In the genomic region with DNA sequence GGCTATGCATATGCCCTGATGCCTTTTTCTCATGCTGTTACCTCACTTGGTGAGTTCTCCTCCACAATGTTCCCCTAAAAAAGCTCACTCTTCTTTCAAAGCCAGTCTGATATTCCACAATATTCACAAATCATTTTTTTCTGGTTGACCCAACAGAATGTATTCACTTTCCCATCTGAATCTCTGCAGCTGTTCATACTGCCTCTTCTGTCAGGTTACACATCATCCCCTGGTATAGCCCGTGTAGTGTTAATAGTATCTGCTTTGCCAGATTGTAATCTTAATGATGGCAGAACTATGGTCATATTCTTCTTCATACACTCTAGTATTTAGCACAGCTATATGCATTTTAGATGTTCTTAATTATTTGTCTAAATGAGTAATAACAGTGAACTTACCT, we compare ENCODE assay signal across 17 cellular contexts.
DNase-seq lines count a peak whose midpoint lies in the region; ATAC-seq and TF ChIP-seq lines count a peak whose summit lies in the region.
"Had no signal": no experiment of that assay in that cellular context is flagged by ENCODE, and none has a peak within 500 bp of the region (broad histone marks: within the 10 kb centered on the region; RNA-seq: fewer than 3 reads in every experiment).

No MANE protein-coding gene starts in this region.

- no peaks in the 10 kb centered on the region; the same call in none of the 2 replicates for H3K27me3 Mint-ChIP-seq in HFFc6 (ENCODE audit: insufficient read depth)
- H3K27me3 Mint-ChIP-seq: CD4-positive, alpha-beta memory T cell had no signal

- no peaks in the 10 kb centered on the region for H3K9me3 Mint-ChIP-seq in HFFc6

- no peak overlapping the region for H2AFZ ChIP-seq in osteoblast (ENCODE audit: low read length)

- DNase-seq in HFFc6 (no peak), SJSA1 (ENCODE audit: low read depth in 1 of 2, low spot score in 2 of 2) (no peak), epithelial cell of prostate (ENCODE audit: low read depth, low spot score) (no peak), osteoblast (ENCODE audit: insufficient read length, low spot score, missing footprints) (peak; percentile 44)
- DNase-seq in stimulated activated CD4-positive, alpha-beta T cell treated with anti-CD3 and anti-CD28 coated beads, Interleukin-15, amount 100 ng/mL, for 24 hours: no peak
- DNase-seq: BE2C; CD4-positive, alpha-beta memory T cell; DMS79; NCI-H1436; NCI-H1930; NCI-H526; NK-92 treated with Interleukin-12 subunit alpha and Interleukin-12 subunit beta, amount 100 ng/mL, for 24 hours; SHP77 had no signal

- H3K4me1 Mint-ChIP-seq in HFFc6 (ENCODE audit: low read depth): peaks cover 35% of the 10 kb centered on the region
- H3K4me1 Mint-ChIP-seq: CD4-positive, alpha-beta memory T cell had no signal

- H3K4me1 ChIP-seq in SJSA1 (replicated peaks) (peaks cover 22% of the 10 kb centered on the region), osteoblast (ENCODE audit: insufficient read depth, low read length) (peaks cover 10% of the 10 kb centered on the region)
- H3K4me1 ChIP-seq: BE2C had no signal

- H3K9me3 ChIP-seq in SJSA1 (replicated peaks): no peaks in the 10 kb centered on the region
- H3K9me3 ChIP-seq in osteoblast (ENCODE audit: low read depth, low read length): no peaks in the 10 kb centered on the region
- H3K9me3 ChIP-seq: BE2C had no signal

- no peaks in the 10 kb centered on the region for H4K20me1 ChIP-seq in osteoblast (ENCODE audit: insufficient read depth, low read length)

- peak overlapping the region; percentile 57; the same call in 1 of the 2 replicates for H3K27ac Mint-ChIP-seq in HFFc6
- H3K27ac Mint-ChIP-seq: CD4-positive, alpha-beta memory T cell had no signal

- no peaks in the 10 kb centered on the region for H3K79me2 ChIP-seq in osteoblast (ENCODE audit: insufficient read depth, low read length)

- H3K36me3 ChIP-seq in SJSA1 (no peaks in the 10 kb centered on the region), osteoblast (ENCODE audit: insufficient read depth, low read length) (no peaks in the 10 kb centered on the region)
- H3K36me3 ChIP-seq: BE2C had no signal

- TF ChIP-seq CTCF in HFFc6 (IDR thresholded peaks at IDR 0.05) (no peak), osteoblast (IDR thresholded peaks at IDR 0.05; ENCODE audit: extremely low read depth, low read depth, low read length) (no peak)

- H3K27ac ChIP-seq in SJSA1 (peak overlapping the region; percentile 28; the same call in 1 of the 2 replicates), epithelial cell of prostate (peak overlapping the region; percentile 97), osteoblast (ENCODE audit: low read depth, low read length) (peak overlapping the region; percentile 13)
- H3K27ac ChIP-seq: KMS-11 had no signal

- H3K27me3 ChIP-seq in SJSA1 (replicated peaks) (no peaks in the 10 kb centered on the region), osteoblast (ENCODE audit: insufficient read depth, low read length) (no peaks in the 10 kb centered on the region)
- H3K27me3 ChIP-seq: BE2C had no signal

- H3K4me3 Mint-ChIP-seq in HFFc6: peak overlapping the region; percentile 8; the same call in 1 of the 2 replicates
- H3K4me3 Mint-ChIP-seq: CD4-positive, alpha-beta memory T cell had no signal

- H3K4me3 ChIP-seq in SJSA1 (no peak overlapping the region), osteoblast (ENCODE audit: insufficient read depth, low read length) (no peak overlapping the region)

- no peak for ATAC-seq in GM21423 (IDR thresholded peaks at IDR 0.05; ENCODE audit: unreplicated experiment)
- no peak for ATAC-seq in GM19467 (IDR thresholded peaks at IDR 0.05; ENCODE audit: unreplicated experiment)
- ATAC-seq in HG02623 (IDR thresholded peaks at IDR 0.05; ENCODE audit: unreplicated experiment): no peak

- no peaks in the 10 kb centered on the region for H3K36me3 Mint-ChIP-seq in HFFc6 (ENCODE audit: low read depth)
- H3K36me3 Mint-ChIP-seq: CD4-positive, alpha-beta memory T cell had no signal

- H3K4me2 ChIP-seq in osteoblast (ENCODE audit: insufficient read depth, low read length): no peak overlapping the region
- H3K4me2 ChIP-seq: KMS-11 had no signal

Comparison
In these comparisons a context has a peak if more than half of its experiments do, and no peak if none do; other contexts are left out.
1. H3K27ac ChIP-seq: peak in every context shown above with its lines; median percentile 97 in epithelial cell of prostate; 28 in SJSA1; 13 in osteoblast.